In genomic region chrX:37697169-37697760, GRCh38 we compare ENCODE assay signal across 16 cellular contexts. TPM values are rescaled to one million over a fixed set of nuclear protein-coding genes. Genes with fewer than 3 reads are reported as not detected.
A peak's percentile ranks its signal among the peaks of the same experiment; 100 is the strongest.
DNase-seq lines count a peak whose midpoint lies in the region; ATAC-seq and TF ChIP-seq lines count a peak whose summit lies in the region.
"Had no signal": no experiment of that assay in that cellular context is flagged by ENCODE, and none has a peak within 500 bp of the region (broad histone marks: within the 10 kb centered on the region; RNA-seq: fewer than 3 reads in every experiment).

No MANE protein-coding gene starts in this region.

- ATAC-seq in Right ventricle myocardium inferior (no peak), GM18502 (IDR thresholded peaks at IDR 0.05; ENCODE audit: poor library complexity, unreplicated experiment) (no peak)
- ATAC-seq: Panc1 had no signal

- no peak for TF ChIP-seq EP300 in stomach (IDR thresholded peaks at IDR 0.05)

- H3K9me3 ChIP-seq in left ventricle myocardium inferior (replicated peaks) (no peaks in the 10 kb centered on the region), stomach (no peaks in the 10 kb centered on the region)
- H3K9me3 ChIP-seq: BLaER1 had no signal

- 17 to 50% (median 30%) methylated on average over 1 of the region's 1 CpG for WGBS in stomach, 5 donors

- H3K27me3 ChIP-seq in left ventricle myocardium inferior (ENCODE audit: low read depth) (no peaks in the 10 kb centered on the region), stomach (peaks cover 0 to 8% (median 0%) of the 10 kb centered on the region in 3 donors)
- H3K27me3 ChIP-seq: BLaER1 had no signal

- H3K4me3 ChIP-seq in left ventricle myocardium inferior, result no peak overlapping the region
- no peak overlapping the region for H3K4me3 ChIP-seq in choroid plexus epithelial cell (ENCODE audit: low read depth, low read length)
- H3K4me3 ChIP-seq in stomach, result no peak overlapping the region
- H3K4me3 ChIP-seq: BLaER1 had no signal

- no peak for TF ChIP-seq POLR2A in stomach (IDR thresholded peaks at IDR 0.05)

- TF ChIP-seq CTCF in left ventricle myocardium inferior (IDR thresholded peaks at IDR 0.05; ENCODE audit: borderline replicate concordance) (no peak), VCaP (conservative IDR thresholded peaks at IDR 0.05) (no peak), choroid plexus epithelial cell (conservative IDR thresholded peaks at IDR 0.05; ENCODE audit: low read depth, low read length) (no peak), stomach (IDR thresholded peaks at IDR 0.05) (no peak)

- intact Hi-C loops in left ventricle myocardium inferior (cut with micrococcal nuclease), result no loop called here
- intact Hi-C loops in Right ventricle myocardium inferior (cut with DNase I), result no loop called here
- intact Hi-C loops in stomach (cut with DNase I; ENCODE audit: low total_unique reads), result no loop called here

- H3K36me3 ChIP-seq in left ventricle myocardium inferior (no peaks in the 10 kb centered on the region), stomach (no peaks in the 10 kb centered on the region)
- H3K36me3 ChIP-seq: BLaER1 had no signal

- DNase-seq in left ventricle myocardium inferior, result no peak
- DNase-seq in Right ventricle myocardium inferior (ENCODE audit: missing footprints), result no peak
- DNase-seq in choroid plexus epithelial cell (ENCODE audit: low read depth), result peak; percentile 8
- peak; percentile 64 for DNase-seq in stomach
- no peak for DNase-seq in activated CD4-positive, CD25-positive, alpha-beta regulatory T cell treated with anti-CD3 and anti-CD28 coated beads, Interleukin-2, amount 50 U/mL, for 72 hours
- DNase-seq: HFFc6, KG1, MM.1S, NCI-H1417, NCI-H1930, NCI-H226, SHP77 treated with DMSO at 0.1 percent for 48 hours had no signal

- H3K27ac ChIP-seq in left ventricle myocardium inferior (replicated peaks), result peak overlapping the region; percentile 23
- peak overlapping the region; percentile 74 for H3K27ac ChIP-seq in VCaP
- peak overlapping the region in 1 of 5 donors; percentile 9 for H3K27ac ChIP-seq in stomach
- H3K27ac ChIP-seq: BLaER1 had no signal

- H3K4me1 ChIP-seq in left ventricle myocardium inferior, result no peaks in the 10 kb centered on the region
- H3K4me1 ChIP-seq in stomach, result peaks cover 0 to 15% (median 4%) of the 10 kb centered on the region in 4 donors

RNA-seq across cellular contexts. Expression of gene XK, which starts 11.7 kb away (rescaled TPM):
- total RNA-seq in left ventricle myocardium inferior, result 11.0 TPM
- total RNA-seq in Right ventricle myocardium inferior, result 8.7 TPM
- total RNA-seq in stomach, result 10 to 100 TPM; 10.5 to 47.7 (median 17.0) TPM
- 10 to 100 TPM in 1 of 3 donors, 1 to 10 TPM in 2; 1.1 to 11.9 (median 2.2) TPM for polyA plus RNA-seq in stomach
- total RNA-seq: HFFc6 had no signal

Comparison
In these comparisons a context has a peak if more than half of its experiments do, and no peak if none do; other contexts are left out.
1. DNase-seq: peak in choroid plexus epithelial cell (single experiment) and stomach (single experiment); none in left ventricle myocardium inferior (single experiment), Right ventricle myocardium inferior (single experiment) and activated CD4-positive, CD25-positive, alpha-beta regulatory T cell treated with anti-CD3 and anti-CD28 coated beads, Interleukin-2, amount 50 U/mL, for 72 hours (single experiment).